Comparison of ENCODE assay signal across 29 cellular contexts in the genomic region with DNA sequence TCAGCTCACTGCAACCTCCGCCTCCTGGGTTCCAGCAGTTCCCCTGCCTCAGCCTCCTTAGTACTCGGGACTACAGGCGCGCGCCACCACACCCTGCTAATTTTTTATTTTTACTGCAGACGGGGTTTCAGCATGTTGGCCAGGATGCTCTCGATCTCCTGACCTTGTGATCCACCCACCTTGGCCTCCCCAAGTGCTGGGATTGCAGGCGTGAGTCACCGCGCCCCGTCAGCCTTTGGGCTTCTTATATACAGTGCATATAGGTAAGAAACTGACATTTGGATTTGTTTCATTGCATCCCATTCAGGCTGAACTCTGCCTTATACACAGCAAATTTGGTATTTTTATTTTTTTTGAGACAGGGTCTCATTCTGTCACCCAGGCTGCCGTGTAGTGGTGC.
DNase-seq lines count a peak whose midpoint lies in the region; FAIRE-seq and TF ChIP-seq lines count a peak whose summit lies in the region.
"Had no signal": no experiment of that assay in that cellular context is flagged by ENCODE, and none has a peak within 500 bp of the region (broad histone marks: within the 10 kb centered on the region; RNA-seq: fewer than 3 reads in every experiment).

No MANE protein-coding gene starts in this region.

- no peak overlapping the region for H3K4me3 ChIP-seq in kidney (ENCODE audit: low read length in 2 of 2)
- H3K4me3 ChIP-seq: A549; BLaER1; BLaER1 treated with 17β-estradiol and CSF1 and Interleukin-3, amounts not matched to agents 10 nM and 100 nM had no signal

- no peak overlapping the region for H3K27ac ChIP-seq in kidney (ENCODE audit: low read depth in 2 of 2, low read length in 2 of 2)
- H3K27ac ChIP-seq: 22Rv1; A549; BLaER1; BLaER1 treated with 17β-estradiol and CSF1 and Interleukin-3, amounts not matched to agents 10 nM and 100 nM; C4-2B had no signal

- FAIRE-seq in kidney (lab: Jason Lieb, UNC), result no peak
- FAIRE-seq: A204.1, A549, D721Med had no signal

- DNase-seq in kidney, result peak; percentile 66
- no peak for DNase-seq in stimulated activated naive CD4-positive, alpha-beta T cell (lab: John Stamatoyannopoulos, UW)
- DNase-seq: 8988T; ACHN; AML-193; BE2C; C1 segment of cervical spinal cord; Caco-2; Calu3; CD4-positive, alpha-beta memory T cell; CD4-positive, alpha-beta T cell; CD4-positive, CD25-positive, alpha-beta regulatory T cell; CD8-positive, alpha-beta memory T cell; CD8-positive, alpha-beta T cell; COR-L47; DMS 273 treated with DMSO at 0.1 percent for 48 hours; DMS153; DMS53; DMS79; DMS79 treated with DMSO at 0.1 percent for 48 hours; DND-41; EL had no signal

- H3K36me3 ChIP-seq in kidney (ENCODE audit: control insufficient read depth in 1 of 2, insufficient read depth in 2 of 2, low read length in 2 of 2), result no peaks in the 10 kb centered on the region
- H3K36me3 ChIP-seq: BE2C had no signal

- peaks cover 0 to 4% of the 10 kb centered on the region in 2 donors for H3K4me1 ChIP-seq in kidney (ENCODE audit: control insufficient read depth in 1 of 2, insufficient read depth in 1 of 2, low read depth in 1 of 2, low read length in 2 of 2)
- H3K4me1 ChIP-seq: A549, Caco-2 had no signal

- H3K9me3 ChIP-seq in kidney (ENCODE audit: control insufficient read depth in 1 of 2, low read length in 2 of 2), result no peaks in the 10 kb centered on the region
- H3K9me3 ChIP-seq: A549, BE2C, Caco-2 had no signal

- H3K9ac ChIP-seq in kidney (ENCODE audit: low read length in 2 of 2), result no peak overlapping the region
- H3K9ac ChIP-seq: BLaER1; BLaER1 treated with 17β-estradiol and CSF1 and Interleukin-3, amounts not matched to agents 10 nM and 100 nM had no signal

- no peak for TF ChIP-seq CTCF in kidney (IDR thresholded peaks at IDR 0.05; ENCODE audit: borderline replicate concordance, extremely low read depth, insufficient read depth)

- intact Hi-C loops in kidney (cut with DNase I), result no loop called here
